Comparison of ENCODE assay signal across 12 cellular contexts in genomic region chr22:19878461-19879247, GRCh38. TPM values are rescaled to one million over a fixed set of nuclear protein-coding genes. Genes with fewer than 3 reads are reported as not detected.
A peak's percentile ranks its signal among the peaks of the same experiment; 100 is the strongest.
DNase-seq lines count a peak whose midpoint lies in the region; ATAC-seq and TF ChIP-seq lines count a peak whose summit lies in the region.
"Had no signal": no experiment of that assay in that cellular context is flagged by ENCODE, and none has a peak within 500 bp of the region (broad histone marks: within the 10 kb centered on the region; RNA-seq: fewer than 3 reads in every experiment).

No MANE protein-coding gene starts in this region.

- H3K4me3 ChIP-seq in fibroblast of villous mesenchyme (ENCODE audit: low read depth, low read length), result no peak overlapping the region
- H3K4me3 ChIP-seq: PC-9 had no signal

- H3K4me1 Mint-ChIP-seq in activated T-cell treated with anti-CD3 and anti-CD28 coated beads, Interleukin-2, amount 50 U/mL, for 4 hours (ENCODE audit: low read depth), result peaks cover 9% of the 10 kb centered on the region

- CTCF ChIA-PET in RWPE1 (lab: Yijun Ruan, JAX), result no interaction called here

- no peaks in the 10 kb centered on the region for H3K9me3 Mint-ChIP-seq in activated T-cell treated with anti-CD3 and anti-CD28 coated beads, Interleukin-2, amount 50 U/mL, for 4 hours
- H3K9me3 Mint-ChIP-seq: dendritic cell treated with granulocyte-macrophage colony-stimulating factor and Interleukin-4, amounts not matched to agents 40 ng/mL and 50 ng/mL, for 4 days had no signal

- POLR2A ChIA-PET in RWPE1 (lab: Yijun Ruan, JAX; ENCODE audit: low non-redundant PET), result no interaction called here

- no peaks in the 10 kb centered on the region for H3K36me3 Mint-ChIP-seq in activated T-cell treated with anti-CD3 and anti-CD28 coated beads, Interleukin-2, amount 50 U/mL, for 4 hours (ENCODE audit: insufficient read depth)

- no peak overlapping the region for H3K4me3 Mint-ChIP-seq in activated T-cell treated with anti-CD3 and anti-CD28 coated beads, Interleukin-2, amount 50 U/mL, for 4 hours
- H3K4me3 Mint-ChIP-seq: dendritic cell treated with granulocyte-macrophage colony-stimulating factor and Interleukin-4, amounts not matched to agents 40 ng/mL and 50 ng/mL, for 4 days had no signal

- ATAC-seq in activated T-cell treated with anti-CD3 and anti-CD28 coated beads, Interleukin-2, amount 50 U/mL, for 4 hours, result no peak
- no peak for ATAC-seq in GM21390 (IDR thresholded peaks at IDR 0.05; ENCODE audit: unreplicated experiment)

- TF ChIP-seq CTCF in RWPE1 (conservative IDR thresholded peaks at IDR 0.05; ENCODE audit: low read depth), result no peak
- TF ChIP-seq CTCF in fibroblast of villous mesenchyme (IDR thresholded peaks at IDR 0.05; ENCODE audit: insufficient read depth, low read depth, low read length), result no peak

- peak overlapping the region; percentile 99 for H3K27ac ChIP-seq in RWPE1
- H3K27ac ChIP-seq: PC-9 had no signal

- no peaks in the 10 kb centered on the region for H3K27me3 Mint-ChIP-seq in activated T-cell treated with anti-CD3 and anti-CD28 coated beads, Interleukin-2, amount 50 U/mL, for 4 hours (ENCODE audit: low read depth)
- H3K27me3 Mint-ChIP-seq: dendritic cell treated with granulocyte-macrophage colony-stimulating factor and Interleukin-4, amounts not matched to agents 40 ng/mL and 50 ng/mL, for 4 days had no signal

- peak; percentile 10 for DNase-seq in activated T-cell treated with anti-CD3 and anti-CD28 coated beads, Interleukin-2, amount 50 U/mL, for 1 hour
- no peak for DNase-seq in activated T-cell treated with anti-CD3 and anti-CD28 coated beads, Interleukin-2, amount 50 U/mL, for 4 hours
- DNase-seq in RWPE1 (ENCODE audit: low spot score), result no peak
- DNase-seq in fibroblast of villous mesenchyme (ENCODE audit: low read depth), result peak; percentile 77
- DNase-seq in retina, result peak; percentile 1
- DNase-seq in COLO829 (ENCODE audit: low spot score), result no peak
- DNase-seq in kidney tubule cell (ENCODE audit: low spot score), result no peak
- DNase-seq: hypothalamus; PC-9; stimulated activated naive CD4-positive, alpha-beta T cell had no signal

RNA-seq across cellular contexts. Expression of gene GNB1L, which starts 24.0 kb away (rescaled TPM):
- total RNA-seq in activated T-cell treated with anti-CD3 and anti-CD28 coated beads, Interleukin-2, amount 50 U/mL, for 4 hours, result 10 to 100 TPM; 25.9 to 26.3 (median 26.0) TPM
- total RNA-seq in fibroblast of villous mesenchyme, result 5.2 and 11.0 TPM in 2 replicates

RNA-seq across cellular contexts. Expression of gene RTL10, which starts 24.0 kb away (rescaled TPM):
- 10 to 100 TPM; 13.7 to 19.5 (median 14.5) TPM for total RNA-seq in activated T-cell treated with anti-CD3 and anti-CD28 coated beads, Interleukin-2, amount 50 U/mL, for 4 hours
- total RNA-seq in fibroblast of villous mesenchyme, result 15.1 and 19.0 TPM in 2 replicates

Comparison
In these comparisons a context has a peak if more than half of its experiments do, and no peak if none do; other contexts are left out.
1. DNase-seq: peak in activated T-cell treated with anti-CD3 and anti-CD28 coated beads, Interleukin-2, amount 50 U/mL, for 1 hour (single experiment), fibroblast of villous mesenchyme (single experiment) and retina (single experiment); none in activated T-cell treated with anti-CD3 and anti-CD28 coated beads, Interleukin-2, amount 50 U/mL, for 4 hours (single experiment), RWPE1 (single experiment), COLO829 (single experiment) and kidney tubule cell (single experiment).